Comparison of ENCODE assay signal across 3 cellular contexts in the genomic region with DNA sequence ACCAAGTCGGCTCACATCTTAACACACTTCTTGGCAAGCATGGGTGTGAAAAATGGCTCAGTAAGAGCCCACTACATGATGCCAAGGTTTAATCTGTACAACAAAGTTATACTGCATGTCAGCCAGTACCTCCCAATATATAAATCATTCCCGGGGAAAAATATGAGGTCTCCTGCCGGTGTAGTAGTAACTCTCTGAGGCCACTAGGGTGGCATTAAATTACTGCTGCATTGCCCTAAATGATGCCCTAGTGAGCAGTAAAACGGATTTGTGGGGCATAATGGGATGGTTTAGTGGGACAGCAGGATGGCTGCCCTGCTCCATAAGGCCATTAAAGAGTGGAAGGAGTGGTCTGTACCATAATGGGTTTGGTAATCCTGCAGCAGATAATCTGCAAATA.
TF ChIP-seq lines count a peak whose summit lies in the region.

No MANE protein-coding gene starts in this region.

TF ChIP-seq in HCT116, 20 proteins besides CTCF, POLR2A, EP300 and RAD21:
- TF ChIP-seq YY1 (IDR thresholded peaks at IDR 0.05; ENCODE audit: extremely low read depth, insufficient replicate concordance, low read depth, low read length), result no peak
- no peak for TF ChIP-seq CEBPB (IDR thresholded peaks at IDR 0.05; ENCODE audit: low read depth)
- TF ChIP-seq JUND (IDR thresholded peaks at IDR 0.05), result no peak
- no peak for TF ChIP-seq ZFX (IDR thresholded peaks at IDR 0.05)
- TF ChIP-seq EZH2phosphoT487 (IDR thresholded peaks at IDR 0.05; ENCODE audit: borderline replicate concordance), result no peak
- TF ChIP-seq, protein P1, sequence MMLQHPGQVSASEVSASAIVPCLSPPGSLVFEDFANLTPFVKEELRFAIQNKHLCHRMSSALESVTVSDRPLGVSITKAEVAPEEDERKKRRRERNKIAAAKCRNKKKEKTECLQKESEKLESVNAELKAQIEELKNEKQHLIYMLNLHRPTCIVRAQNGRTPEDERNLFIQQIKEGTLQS (IDR thresholded peaks at IDR 0.05), result no peak
- no peak for TF ChIP-seq FOSL1 (IDR thresholded peaks at IDR 0.05; ENCODE audit: low read depth)
- TF ChIP-seq POLR2AphosphoS5 (IDR thresholded peaks at IDR 0.05; ENCODE audit: low read depth, low read length), result no peak

TF ChIP-seq in WTC11, 78 proteins besides CTCF, POLR2A, EP300 and RAD21 (continued from another document and continues in another):
- TF ChIP-seq ESRRA (CRISPR knock-in tag; IDR thresholded peaks at IDR 0.05; ENCODE audit: borderline replicate concordance) (no peak), CREM (CRISPR knock-in tag; IDR thresholded peaks at IDR 0.05) (no peak), TP53 (CRISPR knock-in tag; IDR thresholded peaks at IDR 0.05) (no peak), HMGA2 (CRISPR knock-in tag; IDR thresholded peaks at IDR 0.05) (no peak), PRRX2 (CRISPR knock-in tag; IDR thresholded peaks at IDR 0.05) (no peak), FOXP1 (CRISPR knock-in tag; IDR thresholded peaks at IDR 0.05; ENCODE audit: borderline replicate concordance) (no peak), SMAD4 (CRISPR knock-in tag; IDR thresholded peaks at IDR 0.05) (no peak)
- TF ChIP-seq, protein P2, sequence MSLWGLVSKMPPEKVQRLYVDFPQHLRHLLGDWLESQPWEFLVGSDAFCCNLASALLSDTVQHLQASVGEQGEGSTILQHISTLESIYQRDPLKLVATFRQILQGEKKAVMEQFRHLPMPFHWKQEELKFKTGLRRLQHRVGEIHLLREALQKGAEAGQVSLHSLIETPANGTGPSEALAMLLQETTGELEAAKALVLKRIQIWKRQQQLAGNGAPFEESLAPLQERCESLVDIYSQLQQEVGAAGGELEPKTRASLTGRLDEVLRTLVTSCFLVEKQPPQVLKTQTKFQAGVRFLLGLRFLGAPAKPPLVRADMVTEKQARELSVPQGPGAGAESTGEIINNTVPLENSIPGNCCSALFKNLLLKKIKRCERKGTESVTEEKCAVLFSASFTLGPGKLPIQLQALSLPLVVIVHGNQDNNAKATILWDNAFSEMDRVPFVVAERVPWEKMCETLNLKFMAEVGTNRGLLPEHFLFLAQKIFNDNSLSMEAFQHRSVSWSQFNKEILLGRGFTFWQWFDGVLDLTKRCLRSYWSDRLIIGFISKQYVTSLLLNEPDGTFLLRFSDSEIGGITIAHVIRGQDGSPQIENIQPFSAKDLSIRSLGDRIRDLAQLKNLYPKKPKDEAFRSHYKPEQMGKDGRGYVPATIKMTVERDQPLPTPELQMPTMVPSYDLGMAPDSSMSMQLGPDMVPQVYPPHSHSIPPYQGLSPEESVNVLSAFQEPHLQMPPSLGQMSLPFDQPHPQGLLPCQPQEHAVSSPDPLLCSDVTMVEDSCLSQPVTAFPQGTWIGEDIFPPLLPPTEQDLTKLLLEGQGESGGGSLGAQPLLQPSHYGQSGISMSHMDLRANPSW (CRISPR knock-in tag; conservative IDR thresholded peaks at IDR 0.05; ENCODE audit: low read depth), result no peak
- TF ChIP-seq, protein P3, sequence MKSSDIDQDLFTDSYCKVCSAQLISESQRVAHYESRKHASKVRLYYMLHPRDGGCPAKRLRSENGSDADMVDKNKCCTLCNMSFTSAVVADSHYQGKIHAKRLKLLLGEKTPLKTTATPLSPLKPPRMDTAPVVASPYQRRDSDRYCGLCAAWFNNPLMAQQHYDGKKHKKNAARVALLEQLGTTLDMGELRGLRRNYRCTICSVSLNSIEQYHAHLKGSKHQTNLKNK (CRISPR knock-in tag; IDR thresholded peaks at IDR 0.05), result no peak
- TF ChIP-seq, protein P4, sequence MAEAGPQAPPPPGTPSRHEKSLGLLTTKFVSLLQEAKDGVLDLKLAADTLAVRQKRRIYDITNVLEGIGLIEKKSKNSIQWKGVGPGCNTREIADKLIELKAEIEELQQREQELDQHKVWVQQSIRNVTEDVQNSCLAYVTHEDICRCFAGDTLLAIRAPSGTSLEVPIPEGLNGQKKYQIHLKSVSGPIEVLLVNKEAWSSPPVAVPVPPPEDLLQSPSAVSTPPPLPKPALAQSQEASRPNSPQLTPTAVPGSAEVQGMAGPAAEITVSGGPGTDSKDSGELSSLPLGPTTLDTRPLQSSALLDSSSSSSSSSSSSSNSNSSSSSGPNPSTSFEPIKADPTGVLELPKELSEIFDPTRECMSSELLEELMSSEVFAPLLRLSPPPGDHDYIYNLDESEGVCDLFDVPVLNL (CRISPR knock-in tag; IDR thresholded peaks at IDR 0.05; ENCODE audit: borderline replicate concordance, low read depth), result no peak
- TF ChIP-seq, protein P5, sequence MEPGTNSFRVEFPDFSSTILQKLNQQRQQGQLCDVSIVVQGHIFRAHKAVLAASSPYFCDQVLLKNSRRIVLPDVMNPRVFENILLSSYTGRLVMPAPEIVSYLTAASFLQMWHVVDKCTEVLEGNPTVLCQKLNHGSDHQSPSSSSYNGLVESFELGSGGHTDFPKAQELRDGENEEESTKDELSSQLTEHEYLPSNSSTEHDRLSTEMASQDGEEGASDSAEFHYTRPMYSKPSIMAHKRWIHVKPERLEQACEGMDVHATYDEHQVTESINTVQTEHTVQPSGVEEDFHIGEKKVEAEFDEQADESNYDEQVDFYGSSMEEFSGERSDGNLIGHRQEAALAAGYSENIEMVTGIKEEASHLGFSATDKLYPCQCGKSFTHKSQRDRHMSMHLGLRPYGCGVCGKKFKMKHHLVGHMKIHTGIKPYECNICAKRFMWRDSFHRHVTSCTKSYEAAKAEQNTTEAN (CRISPR knock-in tag; IDR thresholded peaks at IDR 0.05), result no peak
- TF ChIP-seq, protein P6, sequence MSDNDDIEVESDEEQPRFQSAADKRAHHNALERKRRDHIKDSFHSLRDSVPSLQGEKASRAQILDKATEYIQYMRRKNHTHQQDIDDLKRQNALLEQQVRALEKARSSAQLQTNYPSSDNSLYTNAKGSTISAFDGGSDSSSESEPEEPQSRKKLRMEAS (CRISPR knock-in tag; IDR thresholded peaks at IDR 0.05), result no peak
- TF ChIP-seq, protein P7, sequence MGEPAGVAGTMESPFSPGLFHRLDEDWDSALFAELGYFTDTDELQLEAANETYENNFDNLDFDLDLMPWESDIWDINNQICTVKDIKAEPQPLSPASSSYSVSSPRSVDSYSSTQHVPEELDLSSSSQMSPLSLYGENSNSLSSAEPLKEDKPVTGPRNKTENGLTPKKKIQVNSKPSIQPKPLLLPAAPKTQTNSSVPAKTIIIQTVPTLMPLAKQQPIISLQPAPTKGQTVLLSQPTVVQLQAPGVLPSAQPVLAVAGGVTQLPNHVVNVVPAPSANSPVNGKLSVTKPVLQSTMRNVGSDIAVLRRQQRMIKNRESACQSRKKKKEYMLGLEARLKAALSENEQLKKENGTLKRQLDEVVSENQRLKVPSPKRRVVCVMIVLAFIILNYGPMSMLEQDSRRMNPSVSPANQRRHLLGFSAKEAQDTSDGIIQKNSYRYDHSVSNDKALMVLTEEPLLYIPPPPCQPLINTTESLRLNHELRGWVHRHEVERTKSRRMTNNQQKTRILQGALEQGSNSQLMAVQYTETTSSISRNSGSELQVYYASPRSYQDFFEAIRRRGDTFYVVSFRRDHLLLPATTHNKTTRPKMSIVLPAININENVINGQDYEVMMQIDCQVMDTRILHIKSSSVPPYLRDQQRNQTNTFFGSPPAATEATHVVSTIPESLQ (CRISPR knock-in tag; IDR thresholded peaks at IDR 0.05), result no peak

TF ChIP-seq in liver, 16 proteins besides CTCF, POLR2A, EP300 and RAD21 (continued from another document):
- TF ChIP-seq GABPA (IDR thresholded peaks at IDR 0.05 in 1 of 2, conservative IDR thresholded peaks at IDR 0.05 in 1 of 2) (no peak), YY1 (IDR thresholded peaks at IDR 0.05) (no peak), FOXA1 (IDR thresholded peaks at IDR 0.05) (no peak), EGR1 (IDR thresholded peaks at IDR 0.05; ENCODE audit: low read depth in 2 of 2) (no peak), FOXA2 (IDR thresholded peaks at IDR 0.05) (no peak), TAF1 (conservative IDR thresholded peaks at IDR 0.05) (no peak), NR2F2 (IDR thresholded peaks at IDR 0.05) (no peak)
- TF ChIP-seq, protein P8, sequence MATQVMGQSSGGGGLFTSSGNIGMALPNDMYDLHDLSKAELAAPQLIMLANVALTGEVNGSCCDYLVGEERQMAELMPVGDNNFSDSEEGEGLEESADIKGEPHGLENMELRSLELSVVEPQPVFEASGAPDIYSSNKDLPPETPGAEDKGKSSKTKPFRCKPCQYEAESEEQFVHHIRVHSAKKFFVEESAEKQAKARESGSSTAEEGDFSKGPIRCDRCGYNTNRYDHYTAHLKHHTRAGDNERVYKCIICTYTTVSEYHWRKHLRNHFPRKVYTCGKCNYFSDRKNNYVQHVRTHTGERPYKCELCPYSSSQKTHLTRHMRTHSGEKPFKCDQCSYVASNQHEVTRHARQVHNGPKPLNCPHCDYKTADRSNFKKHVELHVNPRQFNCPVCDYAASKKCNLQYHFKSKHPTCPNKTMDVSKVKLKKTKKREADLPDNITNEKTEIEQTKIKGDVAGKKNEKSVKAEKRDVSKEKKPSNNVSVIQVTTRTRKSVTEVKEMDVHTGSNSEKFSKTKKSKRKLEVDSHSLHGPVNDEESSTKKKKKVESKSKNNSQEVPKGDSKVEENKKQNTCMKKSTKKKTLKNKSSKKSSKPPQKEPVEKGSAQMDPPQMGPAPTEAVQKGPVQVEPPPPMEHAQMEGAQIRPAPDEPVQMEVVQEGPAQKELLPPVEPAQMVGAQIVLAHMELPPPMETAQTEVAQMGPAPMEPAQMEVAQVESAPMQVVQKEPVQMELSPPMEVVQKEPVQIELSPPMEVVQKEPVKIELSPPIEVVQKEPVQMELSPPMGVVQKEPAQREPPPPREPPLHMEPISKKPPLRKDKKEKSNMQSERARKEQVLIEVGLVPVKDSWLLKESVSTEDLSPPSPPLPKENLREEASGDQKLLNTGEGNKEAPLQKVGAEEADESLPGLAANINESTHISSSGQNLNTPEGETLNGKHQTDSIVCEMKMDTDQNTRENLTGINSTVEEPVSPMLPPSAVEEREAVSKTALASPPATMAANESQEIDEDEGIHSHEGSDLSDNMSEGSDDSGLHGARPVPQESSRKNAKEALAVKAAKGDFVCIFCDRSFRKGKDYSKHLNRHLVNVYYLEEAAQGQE (IDR thresholded peaks at IDR 0.05), result no peak
- TF ChIP-seq, protein P9, sequence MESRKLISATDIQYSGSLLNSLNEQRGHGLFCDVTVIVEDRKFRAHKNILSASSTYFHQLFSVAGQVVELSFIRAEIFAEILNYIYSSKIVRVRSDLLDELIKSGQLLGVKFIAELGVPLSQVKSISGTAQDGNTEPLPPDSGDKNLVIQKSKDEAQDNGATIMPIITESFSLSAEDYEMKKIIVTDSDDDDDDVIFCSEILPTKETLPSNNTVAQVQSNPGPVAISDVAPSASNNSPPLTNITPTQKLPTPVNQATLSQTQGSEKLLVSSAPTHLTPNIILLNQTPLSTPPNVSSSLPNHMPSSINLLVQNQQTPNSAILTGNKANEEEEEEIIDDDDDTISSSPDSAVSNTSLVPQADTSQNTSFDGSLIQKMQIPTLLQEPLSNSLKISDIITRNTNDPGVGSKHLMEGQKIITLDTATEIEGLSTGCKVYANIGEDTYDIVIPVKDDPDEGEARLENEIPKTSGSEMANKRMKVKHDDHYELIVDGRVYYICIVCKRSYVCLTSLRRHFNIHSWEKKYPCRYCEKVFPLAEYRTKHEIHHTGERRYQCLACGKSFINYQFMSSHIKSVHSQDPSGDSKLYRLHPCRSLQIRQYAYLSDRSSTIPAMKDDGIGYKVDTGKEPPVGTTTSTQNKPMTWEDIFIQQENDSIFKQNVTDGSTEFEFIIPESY (IDR thresholded peaks at IDR 0.05), result no peak
- TF ChIP-seq, protein P6 (IDR thresholded peaks at IDR 0.05), result no peak
